Comparison of ENCODE assay signal across 21 cellular contexts in genomic region chr10:84811078-84811477, GRCh38.
DNase-seq lines count a peak whose midpoint lies in the region; FAIRE-seq and TF ChIP-seq lines count a peak whose summit lies in the region.
"Had no signal": no experiment of that assay in that cellular context is flagged by ENCODE, and none has a peak within 500 bp of the region (broad histone marks: within the 10 kb centered on the region; RNA-seq: fewer than 3 reads in every experiment).

No MANE protein-coding gene starts in this region.

- TF ChIP-seq CTCF in astrocyte (IDR thresholded peaks at IDR 0.05; ENCODE audit: insufficient read depth, low read depth, low read length) (no peak), endodermal cell (conservative IDR thresholded peaks at IDR 0.05) (no peak), neural progenitor cell (IDR thresholded peaks at IDR 0.05) (no peak), smooth muscle cell (IDR thresholded peaks at IDR 0.05; ENCODE audit: borderline replicate concordance, insufficient read depth, poor library complexity, severe bottlenecking) (no peak)

- H2AFZ ChIP-seq in astrocyte (ENCODE audit: low read depth, low read length) = peak overlapping the region; percentile 26
- H2AFZ ChIP-seq in neural progenitor cell (replicated peaks) = no peak overlapping the region
- no peak overlapping the region for H2AFZ ChIP-seq in smooth muscle cell (ENCODE audit: low read depth)

- no peak for FAIRE-seq in astrocyte (lab: Jason Lieb, UNC)
- FAIRE-seq: A204.1, GM12878, GM19239, H54 had no signal

- WGBS in endodermal cell (ENCODE audit: insufficient coverage in 1 of 2, insufficient read length in 1 of 2), 2 experiments = 84% methylated on average over 3 of the region's 3 CpGs; no CpG with 5 or more reads in 1 of the 2 experiments
- 73% methylated on average over 3 of the region's 3 CpGs for WGBS in smooth muscle cell (ENCODE audit: low lambda C conversion rate)

- H3K27me3 Mint-ChIP-seq in astrocyte (ENCODE audit: low read depth, unreplicated experiment) = peaks cover 2% of the 10 kb centered on the region
- no peaks in the 10 kb centered on the region for H3K27me3 Mint-ChIP-seq in endodermal cell (ENCODE audit: insufficient read depth)
- peaks cover 4% of the 10 kb centered on the region for H3K27me3 Mint-ChIP-seq in neural progenitor cell (ENCODE audit: insufficient read depth, low read depth)
- H3K27me3 Mint-ChIP-seq: CD4-positive, CD25-positive, alpha-beta regulatory T cell had no signal

- CTCF ChIA-PET in HEK293T (lab: Yijun Ruan, JAX) = interaction anchor here (1.2 kb wide), 1 partner anchor 10 kb away, joined by 3 read pairs; no protein-coding TSS in a partner anchor

- no peak for DNase-seq in astrocyte (ENCODE audit: low read depth)
- DNase-seq in endodermal cell = no peak
- DNase-seq in neural progenitor cell (ENCODE audit: low spot score) = peak; percentile 81
- no peak for DNase-seq in HAP-1 (ENCODE audit: low spot score in 2 of 2)
- no peak for DNase-seq in smooth muscle cell (lab: John Stamatoyannopoulos, UW; ENCODE audit: unreplicated experiment)
- no peak for DNase-seq in HEK293T (ENCODE audit: extremely low spot score)
- DNase-seq in superior temporal gyrus (ENCODE audit: extremely low spot score) = no peak
- DNase-seq: ACHN; BE2C; C1 segment of cervical spinal cord; CD4-positive, CD25-positive, alpha-beta regulatory T cell; CD8-positive, alpha-beta memory T cell; COR-L47; DMS 273 treated with DMSO at 0.1 percent for 48 hours; DMS53; DND-41; EL had no signal

- no peak overlapping the region for H3K4me2 ChIP-seq in astrocyte (ENCODE audit: low read length)
- peak overlapping the region; percentile 71 for H3K4me2 ChIP-seq in neural progenitor cell
- H3K4me2 ChIP-seq in smooth muscle cell = no peak overlapping the region

- H3K27me3 ChIP-seq in astrocyte (ENCODE audit: insufficient read depth, low read length) = no peaks in the 10 kb centered on the region
- no peaks in the 10 kb centered on the region for H3K27me3 ChIP-seq in endodermal cell (ENCODE audit: control insufficient read depth, insufficient read depth, low read length, poor library complexity, severe bottlenecking)
- no peaks in the 10 kb centered on the region for H3K27me3 ChIP-seq in neural progenitor cell
- H3K27me3 ChIP-seq in HAP-1 (ENCODE audit: low read depth) = 0 out of 2 replicates have a peak, but pooled peaks cover 2% of the 10 kb centered on the region
- H3K27me3 ChIP-seq in smooth muscle cell (ENCODE audit: low read depth) = no peaks in the 10 kb centered on the region
- H3K27me3 ChIP-seq: BE2C had no signal

- H3K4me1 Mint-ChIP-seq in astrocyte (ENCODE audit: low read depth, unreplicated experiment) = no peaks in the 10 kb centered on the region
- peaks cover 26% of the 10 kb centered on the region for H3K4me1 Mint-ChIP-seq in endodermal cell
- H3K4me1 Mint-ChIP-seq in neural progenitor cell = peaks cover 33% of the 10 kb centered on the region
- H3K4me1 Mint-ChIP-seq: CD4-positive, CD25-positive, alpha-beta regulatory T cell; CD8-positive, alpha-beta memory T cell had no signal

- H3K27ac Mint-ChIP-seq in astrocyte (ENCODE audit: unreplicated experiment) (no peak overlapping the region), endodermal cell (peak overlapping the region; percentile 36), neural progenitor cell (peak overlapping the region; percentile 82)
- H3K27ac Mint-ChIP-seq: CD4-positive, CD25-positive, alpha-beta regulatory T cell; CD8-positive, alpha-beta memory T cell had no signal

- H3K79me2 ChIP-seq in astrocyte (ENCODE audit: insufficient read depth, low read length) (no peaks in the 10 kb centered on the region), neural progenitor cell (ENCODE audit: low read depth) (no peaks in the 10 kb centered on the region), smooth muscle cell (ENCODE audit: low read depth) (no peaks in the 10 kb centered on the region)

- POLR2A ChIA-PET in HEK293T (lab: Yijun Ruan, JAX) = no interaction called here

- H3K9ac ChIP-seq in astrocyte (ENCODE audit: low read length) (no peak overlapping the region), endodermal cell (ENCODE audit: extremely low read depth, low read length, poor library complexity, severe bottlenecking) (no peak overlapping the region), neural progenitor cell (no peak overlapping the region), smooth muscle cell (ENCODE audit: low read depth) (no peak overlapping the region)

- H3K36me3 ChIP-seq in astrocyte (ENCODE audit: insufficient read depth, low read length) = no peaks in the 10 kb centered on the region
- no peaks in the 10 kb centered on the region for H3K36me3 ChIP-seq in endodermal cell (ENCODE audit: control insufficient read depth, insufficient read depth, low read length)
- no peaks in the 10 kb centered on the region for H3K36me3 ChIP-seq in neural progenitor cell
- H3K36me3 ChIP-seq in HAP-1 (replicated peaks) = no peaks in the 10 kb centered on the region
- H3K36me3 ChIP-seq in smooth muscle cell (ENCODE audit: low read depth) = no peaks in the 10 kb centered on the region
- H3K36me3 ChIP-seq: BE2C had no signal

- H3K9me3 ChIP-seq in astrocyte (ENCODE audit: insufficient read depth, low read depth, low read length) (no peaks in the 10 kb centered on the region), endodermal cell (ENCODE audit: control insufficient read depth, low read length) (peaks cover 22% of the 10 kb centered on the region), neural progenitor cell (ENCODE audit: low read depth) (no peaks in the 10 kb centered on the region), HAP-1 (no peaks in the 10 kb centered on the region), smooth muscle cell (replicated peaks; ENCODE audit: low read depth) (no peaks in the 10 kb centered on the region)
- H3K9me3 ChIP-seq: BE2C had no signal

- H3F3A ChIP-seq in neural progenitor cell (ENCODE audit: low read depth) (peaks cover 38% of the 10 kb centered on the region), smooth muscle cell (ENCODE audit: low read depth) (no peaks in the 10 kb centered on the region)

- no peak overlapping the region for H3K4me3 Mint-ChIP-seq in astrocyte (ENCODE audit: unreplicated experiment)
- no peak overlapping the region for H3K4me3 Mint-ChIP-seq in endodermal cell
- no peak overlapping the region for H3K4me3 Mint-ChIP-seq in neural progenitor cell
- H3K4me3 Mint-ChIP-seq: CD4-positive, CD25-positive, alpha-beta regulatory T cell; CD8-positive, alpha-beta memory T cell had no signal

- in situ Hi-C loops in HAP-1 (cut with MboI; ENCODE audit: low sequenced_read_pairs) = no loop called here

- H3K4me1 ChIP-seq in astrocyte (ENCODE audit: insufficient read depth, low read length) (no peaks in the 10 kb centered on the region), endodermal cell (ENCODE audit: control insufficient read depth, insufficient read depth, low read length) (peaks cover 13% of the 10 kb centered on the region), neural progenitor cell (peaks cover 38% of the 10 kb centered on the region), HAP-1 (no peaks in the 10 kb centered on the region), smooth muscle cell (ENCODE audit: low read depth) (peaks cover 24% of the 10 kb centered on the region)
- H3K4me1 ChIP-seq: BE2C had no signal

- H3K9me3 Mint-ChIP-seq in astrocyte (ENCODE audit: unreplicated experiment) (no peaks in the 10 kb centered on the region), endodermal cell (peaks cover 2% of the 10 kb centered on the region), neural progenitor cell (peaks cover 11% of the 10 kb centered on the region)

- H4K20me1 ChIP-seq in astrocyte (ENCODE audit: insufficient read depth, low read length) = no peaks in the 10 kb centered on the region
- H4K20me1 ChIP-seq in neural progenitor cell (ENCODE audit: low read depth) = no peaks in the 10 kb centered on the region
- no peaks in the 10 kb centered on the region for H4K20me1 ChIP-seq in smooth muscle cell (ENCODE audit: low read depth)

- no peak overlapping the region for H3K4me3 ChIP-seq in astrocyte (ENCODE audit: insufficient read depth, low read depth, low read length)
- no peak overlapping the region for H3K4me3 ChIP-seq in endodermal cell (ENCODE audit: low read length)
- peak overlapping the region; percentile 21 for H3K4me3 ChIP-seq in neural progenitor cell
- H3K4me3 ChIP-seq in HAP-1 = no peak overlapping the region
- no peak overlapping the region for H3K4me3 ChIP-seq in smooth muscle cell
- H3K4me3 ChIP-seq: GM12878 had no signal

- H3K36me3 Mint-ChIP-seq in astrocyte (ENCODE audit: low read depth, unreplicated experiment) (no peaks in the 10 kb centered on the region), endodermal cell (ENCODE audit: low read depth) (no peaks in the 10 kb centered on the region), neural progenitor cell (no peaks in the 10 kb centered on the region)
- H3K36me3 Mint-ChIP-seq: CD4-positive, CD25-positive, alpha-beta regulatory T cell; CD8-positive, alpha-beta memory T cell had no signal

- H3K27ac ChIP-seq in astrocyte (ENCODE audit: low read depth, low read length) (no peak overlapping the region), endodermal cell (ENCODE audit: low read depth, low read length) (peak overlapping the region; percentile 88), neural progenitor cell (peak overlapping the region; percentile 92), smooth muscle cell (ENCODE audit: low read depth) (no peak overlapping the region)

TF ChIP-seq in HEK293T, 16 proteins besides CTCF, POLR2A, EP300 and RAD21:
- no peak for TF ChIP-seq CTBP1 (IDR thresholded peaks at IDR 0.05; ENCODE audit: borderline replicate concordance)
- no peak for TF ChIP-seq ELF4 (IDR thresholded peaks at IDR 0.05)
- TF ChIP-seq TARDBP (IDR thresholded peaks at IDR 0.05) = no peak
- TF ChIP-seq HDGF (IDR thresholded peaks at IDR 0.05; ENCODE audit: borderline replicate concordance) = no peak
- no peak for TF ChIP-seq L3MBTL2 (conservative IDR thresholded peaks at IDR 0.05)
- TF ChIP-seq ZNF384 (IDR thresholded peaks at IDR 0.05) = no peak
TF ChIP-seq in HEK293T: peak in this region for 0.

Comparison
In these comparisons a context has a peak if more than half of its experiments do, and no peak if none do; other contexts are left out.
1. H3K27ac ChIP-seq: peak in endodermal cell (single experiment) and neural progenitor cell (single experiment); none in astrocyte (single experiment) and smooth muscle cell (single experiment).